15 cellular contexts compared by ENCODE assay signal in the genomic region with DNA sequence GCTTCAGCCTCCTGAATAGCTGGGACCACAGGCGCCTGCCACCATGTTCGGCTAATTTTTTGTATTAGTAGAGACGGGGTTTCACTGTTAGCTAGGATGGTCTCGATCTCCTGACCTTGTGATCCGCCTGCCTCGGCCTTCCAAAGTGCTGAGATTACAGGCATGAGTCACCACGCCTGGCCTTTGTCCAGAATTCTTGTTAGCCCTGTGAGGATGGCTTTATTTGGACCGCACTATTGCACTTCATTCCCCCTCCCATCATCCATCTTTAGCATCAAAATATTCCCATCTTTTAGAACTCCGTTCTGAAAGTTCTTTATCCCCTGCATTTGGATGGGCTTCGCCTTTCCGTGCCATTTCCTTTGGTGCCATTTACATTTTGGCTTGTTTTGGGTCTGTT. TPM values are rescaled to one million over a fixed set of nuclear protein-coding genes. Genes with fewer than 3 reads are reported as not detected.
DNase-seq lines count a peak whose midpoint lies in the region; ATAC-seq and TF ChIP-seq lines count a peak whose summit lies in the region.
"Had no signal": no experiment of that assay in that cellular context is flagged by ENCODE, and none has a peak within 500 bp of the region (broad histone marks: within the 10 kb centered on the region; RNA-seq: fewer than 3 reads in every experiment).

No MANE protein-coding gene starts in this region.

- no peaks in the 10 kb centered on the region for H3K27me3 ChIP-seq in esophagus muscularis mucosa
- H3K27me3 ChIP-seq in SJCRH30: no peaks in the 10 kb centered on the region

- DNase-seq in A172 (ENCODE audit: low spot score) (peak; percentile 10), EH (ENCODE audit: low read depth) (peak; percentile 22), amniotic epithelial cell (ENCODE audit: low read depth) (peak; percentile 34), myocyte (ENCODE audit: low read depth) (peak; percentile 26), esophagus muscularis mucosa (ENCODE audit: extremely low spot score) (no peak), SJCRH30 (no peak)
- DNase-seq: activated CD8-positive, alpha-beta memory T cell treated with anti-CD3 and anti-CD28 coated beads for 24 hours; islet precursor cell; mesendoderm; NCI-H1105; NCI-H2171; trophoblast cell had no signal

- H3K27ac ChIP-seq in esophagus muscularis mucosa (replicated peaks in 1 of 4): no peak overlapping the region
- no peak overlapping the region for H3K27ac ChIP-seq in SJCRH30

- peaks cover 27 to 38% (median 36%) of the 10 kb centered on the region in 4 donors for H3K4me1 ChIP-seq in esophagus muscularis mucosa
- no peaks in the 10 kb centered on the region for H3K4me1 ChIP-seq in SJCRH30

- H3K4me3 ChIP-seq in esophagus muscularis mucosa (no peak overlapping the region), SJCRH30 (no peak overlapping the region)

- H3K9me3 ChIP-seq in esophagus muscularis mucosa (no peaks in the 10 kb centered on the region), SJCRH30 (replicated peaks) (no peaks in the 10 kb centered on the region)

- 88% methylated on average over 11 of the region's 11 CpGs for WGBS in esophagus muscularis mucosa

- H3K36me3 ChIP-seq in esophagus muscularis mucosa: peaks cover 0 to 5% (median under 1%) of the 10 kb centered on the region in 4 donors
- H3K36me3 ChIP-seq in SJCRH30: no peaks in the 10 kb centered on the region

- intact Hi-C loops in esophagus muscularis mucosa (cut with DNase I): loop anchor here (10.0 kb wide), 1 partner anchor 143 kb away; a partner anchor contains a TSS

- ATAC-seq in HG03097 (IDR thresholded peaks at IDR 0.05; ENCODE audit: low FRiP score, unreplicated experiment) (no peak), GM19324 (IDR thresholded peaks at IDR 0.05; ENCODE audit: low FRiP score, unreplicated experiment) (no peak)
- ATAC-seq: stimulated activated effector memory CD8-positive, alpha-beta T cell treated with anti-CD3 and anti-CD28 coated beads, Interleukin-12 subunit alpha, Interleukin-12 subunit beta, amount 100 ng/mL, for 72 hours had no signal

- no peak for TF ChIP-seq CTCF in esophagus muscularis mucosa (IDR thresholded peaks at IDR 0.05)

- no peak for TF ChIP-seq EP300 in esophagus muscularis mucosa (IDR thresholded peaks at IDR 0.05)

- no peak for TF ChIP-seq POLR2A in esophagus muscularis mucosa (IDR thresholded peaks at IDR 0.05; ENCODE audit: low read depth)

RNA-seq across cellular contexts. Expression of a gene that starts 2.6 kb away (rescaled TPM):
- 31.2 and 31.4 TPM in 2 replicates for total RNA-seq in A172 (2014; rRNA removed; shearing (Covaris generic))
- 32.6 and 34.8 TPM in 2 replicates for total RNA-seq in myocyte
- polyA plus RNA-seq in myocyte (2012): 42.9 TPM
- 10 to 100 TPM; 21.6 to 28.6 (median 27.2) TPM for total RNA-seq in esophagus muscularis mucosa
- total RNA-seq in SJCRH30 (2014; rRNA removed; shearing (Covaris generic)): 45.8 and 49.1 TPM in 2 replicates

RNA-seq across cellular contexts. Expression of a gene that starts 34.3 kb away (rescaled TPM):
- total RNA-seq in A172 (2014; rRNA removed; shearing (Covaris generic)): 0.96 and 2.0 TPM in 2 replicates
- total RNA-seq in myocyte (25.0 and 34.5 TPM in 2 replicates), esophagus muscularis mucosa (under 1 TPM in 1 of 4 donors, not detected in 3; 0.39 TPM)
- polyA plus RNA-seq in myocyte (2012): 28.4 TPM
- total RNA-seq in SJCRH30 (2014; rRNA removed; shearing (Covaris generic)): 1.3 and 1.9 TPM in 2 replicates

Comparison
In these comparisons a context has a peak if more than half of its experiments do, and no peak if none do; other contexts are left out.
1. DNase-seq: peak in A172 (single experiment), EH (single experiment), amniotic epithelial cell (single experiment) and myocyte (single experiment); none in esophagus muscularis mucosa (single experiment) and SJCRH30 (0 of 2).